Comparison of ENCODE assay signal across 1 cellular context in genomic region chr12:108567388-108567787, GRCh38.
TF ChIP-seq lines count a peak whose summit lies in the region.

No MANE protein-coding gene starts in this region.

TF ChIP-seq in GM23338, 12 proteins besides CTCF, POLR2A, EP300 and RAD21:
- TF ChIP-seq ZNF114 (CRISPR knock-in tag; IDR thresholded peaks at IDR 0.05) (no peak), ZNF462 (CRISPR knock-in tag; IDR thresholded peaks at IDR 0.05) (no peak), ETS1 (IDR thresholded peaks at IDR 0.05) (no peak), ZNF331 (CRISPR knock-in tag; IDR thresholded peaks at IDR 0.05; ENCODE audit: low read depth) (no peak), JUNB (IDR thresholded peaks at IDR 0.05; ENCODE audit: unreplicated experiment) (no peak), REST (IDR thresholded peaks at IDR 0.05; ENCODE audit: unreplicated experiment) (no peak), EZH2phosphoT487 (IDR thresholded peaks at IDR 0.05; ENCODE audit: unreplicated experiment) (no peak), NANOG (IDR thresholded peaks at IDR 0.05; ENCODE audit: borderline replicate concordance) (no peak), STAT1 (IDR thresholded peaks at IDR 0.05; ENCODE audit: unreplicated experiment) (no peak), CREB1 (CRISPR knock-in tag; IDR thresholded peaks at IDR 0.05; ENCODE audit: low read depth) (no peak), POLR2AphosphoS5 (IDR thresholded peaks at IDR 0.05; ENCODE audit: low read depth) (no peak), EZH2 (IDR thresholded peaks at IDR 0.05; ENCODE audit: low read depth, unreplicated experiment) (no peak)
TF ChIP-seq in GM23338: peak in this region for 0.
